26 cellular contexts compared by ENCODE assay signal in genomic region chr1:30904191-30904961, GRCh38. TPM values are rescaled to one million over a fixed set of nuclear protein-coding genes. Genes with fewer than 3 reads are reported as not detected.
DNase-seq lines count a peak whose midpoint lies in the region; ATAC-seq and TF ChIP-seq lines count a peak whose summit lies in the region.
"Had no signal": no experiment of that assay in that cellular context is flagged by ENCODE, and none has a peak within 500 bp of the region (broad histone marks: within the 10 kb centered on the region; RNA-seq: fewer than 3 reads in every experiment).

No MANE protein-coding gene starts in this region.

- peaks cover 5 to 8% of the 10 kb centered on the region in 2 donors for H3K4me1 Mint-ChIP-seq in natural killer cell treated with Interleukin-12 subunit alpha and Interleukin-12 subunit beta and Interleukin-15 and Interleukin-18, amount 100 ng/mL, for 72 hours (ENCODE audit: low read depth in 2 of 2)
- H3K4me1 Mint-ChIP-seq in natural killer cell (peaks cover 6 to 11% of the 10 kb centered on the region in 2 donors), chondrocyte (ENCODE audit: low read depth) (peaks cover 31% of the 10 kb centered on the region)

- H3K9me3 ChIP-seq in osteoblast (ENCODE audit: low read depth, low read length), result no peaks in the 10 kb centered on the region
- H3K9me3 ChIP-seq: neutrophil, SJCRH30 had no signal

- no peaks in the 10 kb centered on the region for H3K9me3 Mint-ChIP-seq in natural killer cell treated with Interleukin-12 subunit alpha and Interleukin-12 subunit beta and Interleukin-15 and Interleukin-18, amount 100 ng/mL, for 72 hours
- H3K9me3 Mint-ChIP-seq in natural killer cell (no peaks in the 10 kb centered on the region), chondrocyte (ENCODE audit: low read depth) (no peaks in the 10 kb centered on the region)
- H3K9me3 Mint-ChIP-seq: activated CD4-positive, alpha-beta T cell treated with anti-CD3 and anti-CD28 coated beads, Interleukin-2, amount 10 ng/mL, durations not matched to agents 7 days and 5 days; IgD-negative memory B cell had no signal

- peaks cover 5% of the 10 kb centered on the region for H3K4me1 ChIP-seq in osteoblast (ENCODE audit: insufficient read depth, low read length)

- TF ChIP-seq CTCF in natural killer cell (IDR thresholded peaks at IDR 0.05), result no peak
- TF ChIP-seq CTCF in chondrocyte (IDR thresholded peaks at IDR 0.05), result no peak
- no peak for TF ChIP-seq CTCF in osteoblast (IDR thresholded peaks at IDR 0.05; ENCODE audit: extremely low read depth, low read depth, low read length)

- no peak overlapping the region for H2AFZ ChIP-seq in osteoblast (ENCODE audit: low read length)

- no peak overlapping the region for H3K4me3 Mint-ChIP-seq in natural killer cell treated with Interleukin-12 subunit alpha and Interleukin-12 subunit beta and Interleukin-15 and Interleukin-18, amount 100 ng/mL, for 72 hours
- H3K4me3 Mint-ChIP-seq in natural killer cell (no peak overlapping the region), chondrocyte (ENCODE audit: unreplicated experiment) (no peak overlapping the region)
- H3K4me3 Mint-ChIP-seq: activated CD4-positive, alpha-beta T cell treated with anti-CD3 and anti-CD28 coated beads, Interleukin-2, amount 10 ng/mL, durations not matched to agents 7 days and 5 days; IgD-negative memory B cell had no signal

- H3K79me2 ChIP-seq in osteoblast (ENCODE audit: insufficient read depth, low read length), result peaks cover 5% of the 10 kb centered on the region

- H3K36me3 Mint-ChIP-seq in natural killer cell treated with Interleukin-12 subunit alpha and Interleukin-12 subunit beta and Interleukin-15 and Interleukin-18, amount 100 ng/mL, for 72 hours, result no peaks in the 10 kb centered on the region
- H3K36me3 Mint-ChIP-seq in natural killer cell (no peaks in the 10 kb centered on the region), chondrocyte (ENCODE audit: low read depth) (no peaks in the 10 kb centered on the region)
- H3K36me3 Mint-ChIP-seq: CD4-positive, CD25-positive, alpha-beta regulatory T cell had no signal

- peak; percentile 22 for DNase-seq in natural killer cell treated with Interleukin-12 subunit alpha and Interleukin-12 subunit beta and Interleukin-15 and Interleukin-18, amount 100 ng/mL, for 72 hours (ENCODE audit: low spot score)
- DNase-seq in natural killer cell (no peak), chondrocyte (ENCODE audit: low spot score) (peak; percentile 62), osteoblast (ENCODE audit: insufficient read length, low spot score, missing footprints) (peak; percentile 62), DMS153 (lab: John Stamatoyannopoulos, UW) (no peak), erythroblast (lab: John Stamatoyannopoulos, UW) (no peak), Kasumi-1 (lab: John Stamatoyannopoulos, UW) (no peak)
- DNase-seq: activated CD4-positive, alpha-beta T cell treated with anti-CD3 and anti-CD28 coated beads, Interleukin-2, amount 10 ng/mL, durations not matched to agents 7 days and 5 days; activated CD8-positive, alpha-beta memory T cell treated with anti-CD3 and anti-CD28 coated beads, Interleukin-2, amount 50 U/mL, for 48 hours; activated gamma-delta T cell treated with Interleukin-2 at 50 U/mL for 16 hours; amniotic stem cell; caudate nucleus; CD4-positive, CD25-positive, alpha-beta regulatory T cell; GDM1; MM.1S; NCI-H1694; NCI-H2227 treated with DMSO at 0.1 percent for 48 hours; retina; SJCRH30; stimulated activated CD8-positive, alpha-beta memory T cell treated with anti-CD3 and anti-CD28 coated beads, Interleukin-4, amount 100 ng/mL, for 48 hours; substantia nigra; T-helper 1 cell had no signal

- no peak overlapping the region for H3K4me2 ChIP-seq in osteoblast (ENCODE audit: insufficient read depth, low read length)

- H4K20me1 ChIP-seq in osteoblast (ENCODE audit: insufficient read depth, low read length), result peaks cover 7% of the 10 kb centered on the region

- no peak for ATAC-seq in natural killer cell treated with Interleukin-12 subunit alpha and Interleukin-12 subunit beta and Interleukin-15 and Interleukin-18, amount 100 ng/mL, for 72 hours
- ATAC-seq in natural killer cell, result no peak
- ATAC-seq in HG03025 (IDR thresholded peaks at IDR 0.05; ENCODE audit: low FRiP score, unreplicated experiment), result no peak

- no peak for TF ChIP-seq POLR2A in erythroblast (IDR thresholded peaks at IDR 0.05; ENCODE audit: low read length)

- H3K27ac ChIP-seq in osteoblast (ENCODE audit: low read depth, low read length), result no peak overlapping the region
- H3K27ac ChIP-seq: neutrophil, SJCRH30 had no signal

- H3K27me3 Mint-ChIP-seq in natural killer cell treated with Interleukin-12 subunit alpha and Interleukin-12 subunit beta and Interleukin-15 and Interleukin-18, amount 100 ng/mL, for 72 hours, result peaks cover 33 to 34% of the 10 kb centered on the region in 2 donors
- H3K27me3 Mint-ChIP-seq in natural killer cell (ENCODE audit: low read depth in 2 of 2), result peaks cover 42 to 44% of the 10 kb centered on the region in 2 donors
- no peaks in the 10 kb centered on the region for H3K27me3 Mint-ChIP-seq in chondrocyte (ENCODE audit: low read depth)

- intact Hi-C loops in natural killer cell (cut with micrococcal nuclease), result no loop called here

- H3K4me3 ChIP-seq in osteoblast (ENCODE audit: insufficient read depth, low read length), result no peak overlapping the region
- H3K4me3 ChIP-seq: dorsolateral prefrontal cortex, SJCRH30 had no signal

- H3K36me3 ChIP-seq in osteoblast (ENCODE audit: insufficient read depth, low read length), result no peaks in the 10 kb centered on the region
- H3K36me3 ChIP-seq: neutrophil had no signal

- no peaks in the 10 kb centered on the region for H3K27me3 ChIP-seq in osteoblast (ENCODE audit: insufficient read depth, low read length)
- H3K27me3 ChIP-seq: dorsolateral prefrontal cortex, SJCRH30 had no signal

- no peak overlapping the region for H3K27ac Mint-ChIP-seq in natural killer cell treated with Interleukin-12 subunit alpha and Interleukin-12 subunit beta and Interleukin-15 and Interleukin-18, amount 100 ng/mL, for 72 hours
- H3K27ac Mint-ChIP-seq in natural killer cell (no peak overlapping the region), chondrocyte (ENCODE audit: unreplicated experiment) (no peak overlapping the region)
- H3K27ac Mint-ChIP-seq: activated CD4-positive, alpha-beta T cell treated with anti-CD3 and anti-CD28 coated beads, Interleukin-2, amount 10 ng/mL, durations not matched to agents 7 days and 5 days; CD4-positive, CD25-positive, alpha-beta regulatory T cell; IgD-negative memory B cell had no signal

RNA-seq across cellular contexts. Expression of gene SDC3, which starts 4.2 kb away (rescaled TPM):
- total RNA-seq in natural killer cell treated with Interleukin-12 subunit alpha and Interleukin-12 subunit beta and Interleukin-15 and Interleukin-18, amount 100 ng/mL, for 72 hours, result under 1 TPM in 1 of 2 donors, not detected in 1; 0.11 TPM
- under 1 TPM in 2 of 3 donors, not detected in 1; 0.33 to 0.63 TPM for total RNA-seq in natural killer cell
- 46.8 to 69.3 TPM (median 47.3 TPM) in 3 replicates for total RNA-seq in chondrocyte
- 38.0 and 39.8 TPM in 2 replicates for total RNA-seq in osteoblast

Comparison
In these comparisons a context has a peak if more than half of its experiments do, and no peak if none do; other contexts are left out.
1. DNase-seq: peak in natural killer cell treated with Interleukin-12 subunit alpha and Interleukin-12 subunit beta and Interleukin-15 and Interleukin-18, amount 100 ng/mL, for 72 hours (single experiment), chondrocyte (single experiment) and osteoblast (single experiment); none in natural killer cell (single experiment), DMS153 (single experiment), erythroblast (0 of 2) and Kasumi-1 (0 of 2).
2. RNA of gene SDC3, which starts 4.2 kb away (total RNA-seq): 46.8 to 69.3 TPM in chondrocyte and 38.0 to 39.8 TPM in osteoblast; 0.33 to 0.63 TPM in natural killer cell and 0.11 TPM in natural killer cell treated with Interleukin-12 subunit alpha and Interleukin-12 subunit beta and Interleukin-15 and Interleukin-18, amount 100 ng/mL, for 72 hours; every median in the first group is over 10 times any median in the second.